In the genomic region with DNA sequence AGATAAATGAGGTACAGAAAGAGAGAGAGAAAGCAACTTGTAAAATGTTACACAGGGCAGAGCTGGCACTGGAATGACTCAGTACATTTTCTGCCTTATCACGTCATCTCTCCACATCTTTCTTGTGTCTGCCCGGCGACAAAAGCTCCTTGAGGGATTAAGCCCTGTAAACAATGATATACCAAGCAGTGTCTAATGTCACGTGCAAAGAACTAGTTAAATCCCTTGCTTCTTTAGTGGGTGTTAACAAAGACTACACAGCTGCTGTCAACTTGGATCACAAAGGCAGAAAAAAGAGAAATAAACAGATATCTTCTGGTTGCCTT, we compare ENCODE assay signal across 11 cellular contexts. TPM values are rescaled to one million over a fixed set of nuclear protein-coding genes. Genes with fewer than 3 reads are reported as not detected.
DNase-seq lines count a peak whose midpoint lies in the region; ATAC-seq, FAIRE-seq and TF ChIP-seq lines count a peak whose summit lies in the region.
"Had no signal": no experiment of that assay in that cellular context is flagged by ENCODE, and none has a peak within 500 bp of the region (broad histone marks: within the 10 kb centered on the region; RNA-seq: fewer than 3 reads in every experiment).

No MANE protein-coding gene starts in this region.

- H3K27me3 ChIP-seq in effector memory CD4-positive, alpha-beta T cell (replicated peaks; ENCODE audit: control insufficient read depth, insufficient read depth, low read length, poor library complexity, severe bottlenecking), result no peaks in the 10 kb centered on the region
- H3K27me3 ChIP-seq: vagina had no signal

- H3K36me3 Mint-ChIP-seq in activated CD8-positive, alpha-beta memory T cell treated with anti-CD3 and anti-CD28 coated beads, Interleukin-2, amount 10 ng/mL, durations not matched to agents 7 days and 5 days, result no peaks in the 10 kb centered on the region
- H3K36me3 Mint-ChIP-seq in brain, result no peaks in the 10 kb centered on the region
- H3K36me3 Mint-ChIP-seq: activated naive CD4-positive, alpha-beta T cell treated with anti-CD3 and anti-CD28 coated beads, Interleukin-2, amount 50 U/mL, for 24 hours; immature natural killer cell had no signal

- ATAC-seq in activated CD8-positive, alpha-beta memory T cell treated with anti-CD3 and anti-CD28 coated beads, Interleukin-2, amount 10 ng/mL, durations not matched to agents 7 days and 5 days, result peak; percentile 45

- CTCF ChIA-PET in activated CD8-positive, alpha-beta memory T cell treated with anti-CD3 and anti-CD28 coated beads, Interleukin-2, amount 10 ng/mL, durations not matched to agents 7 days and 5 days (lab: Charles Lee), result no interaction called here

- no peak for DNase-seq in activated CD8-positive, alpha-beta memory T cell treated with anti-CD3 and anti-CD28 coated beads, Interleukin-2, amount 10 ng/mL, durations not matched to agents 7 days and 5 days
- no peak for DNase-seq in activated CD8-positive, alpha-beta memory T cell treated with anti-CD3 and anti-CD28 coated beads for 24 hours
- peak; percentile 9 for DNase-seq in LoVo (ENCODE audit: low spot score)
- peak; percentile 64 for DNase-seq in retinal pigment epithelial cell (ENCODE audit: low read depth)
- DNase-seq in activated gamma-delta T cell treated with Interleukin-2 at 50 U/mL for 16 hours, result no peak
- no peak for DNase-seq in GM19239 (ENCODE audit: insufficient read length, low spot score)
- no peak for DNase-seq in effector memory CD4-positive, alpha-beta T cell

- no peak for FAIRE-seq in GM19239 (lab: Jason Lieb, UNC)

- H3K27ac Mint-ChIP-seq in activated CD8-positive, alpha-beta memory T cell treated with anti-CD3 and anti-CD28 coated beads, Interleukin-2, amount 10 ng/mL, durations not matched to agents 7 days and 5 days, result no peak overlapping the region
- H3K27ac Mint-ChIP-seq in brain, result peak overlapping the region; percentile 18 to 91 (median 36)
- H3K27ac Mint-ChIP-seq: activated naive CD4-positive, alpha-beta T cell treated with anti-CD3 and anti-CD28 coated beads, Interleukin-2, amount 50 U/mL, for 24 hours; immature natural killer cell had no signal

- H3K9me3 Mint-ChIP-seq in activated CD8-positive, alpha-beta memory T cell treated with anti-CD3 and anti-CD28 coated beads, Interleukin-2, amount 10 ng/mL, durations not matched to agents 7 days and 5 days (ENCODE audit: low read depth), result no peaks in the 10 kb centered on the region
- H3K9me3 Mint-ChIP-seq in brain, result no peaks in the 10 kb centered on the region
- H3K9me3 Mint-ChIP-seq: activated naive CD4-positive, alpha-beta T cell treated with anti-CD3 and anti-CD28 coated beads, Interleukin-2, amount 50 U/mL, for 24 hours; immature natural killer cell had no signal

- no peaks in the 10 kb centered on the region for H3K36me3 ChIP-seq in effector memory CD4-positive, alpha-beta T cell (ENCODE audit: control insufficient read depth, insufficient read depth, low read length)
- H3K36me3 ChIP-seq: vagina had no signal

- no peaks in the 10 kb centered on the region for H3K4me1 ChIP-seq in effector memory CD4-positive, alpha-beta T cell (ENCODE audit: control insufficient read depth, insufficient read depth, low read length, poor library complexity, severe bottlenecking)
- H3K4me1 ChIP-seq: vagina had no signal

- peaks cover 18% of the 10 kb centered on the region for H3K27me3 Mint-ChIP-seq in activated CD8-positive, alpha-beta memory T cell treated with anti-CD3 and anti-CD28 coated beads, Interleukin-2, amount 10 ng/mL, durations not matched to agents 7 days and 5 days
- no peaks in the 10 kb centered on the region for H3K27me3 Mint-ChIP-seq in brain
- H3K27me3 Mint-ChIP-seq: activated naive CD4-positive, alpha-beta T cell treated with anti-CD3 and anti-CD28 coated beads, Interleukin-2, amount 50 U/mL, for 24 hours had no signal

- H3K4me3 Mint-ChIP-seq in activated CD8-positive, alpha-beta memory T cell treated with anti-CD3 and anti-CD28 coated beads, Interleukin-2, amount 10 ng/mL, durations not matched to agents 7 days and 5 days, result no peak overlapping the region
- H3K4me3 Mint-ChIP-seq in brain, result peak overlapping the region in 2 of 5 experiments; percentile 10 to 49
- H3K4me3 Mint-ChIP-seq: activated naive CD4-positive, alpha-beta T cell treated with anti-CD3 and anti-CD28 coated beads, Interleukin-2, amount 50 U/mL, for 24 hours; immature natural killer cell had no signal

- no peaks in the 10 kb centered on the region for H3K9me3 ChIP-seq in effector memory CD4-positive, alpha-beta T cell (ENCODE audit: control insufficient read depth, low read length)
- H3K9me3 ChIP-seq: vagina had no signal

- no peak overlapping the region for H3K27ac ChIP-seq in effector memory CD4-positive, alpha-beta T cell (ENCODE audit: insufficient read depth, low read length, poor library complexity, severe bottlenecking)
- H3K27ac ChIP-seq: vagina had no signal

- no peak overlapping the region for H3K4me3 ChIP-seq in retinal pigment epithelial cell (ENCODE audit: low read length)
- H3K4me3 ChIP-seq in effector memory CD4-positive, alpha-beta T cell (ENCODE audit: insufficient read depth, low read depth, low read length, poor library complexity, severe bottlenecking), result no peak overlapping the region
- H3K4me3 ChIP-seq: vagina had no signal

- peaks cover 11% of the 10 kb centered on the region for H3K4me1 Mint-ChIP-seq in activated CD8-positive, alpha-beta memory T cell treated with anti-CD3 and anti-CD28 coated beads, Interleukin-2, amount 10 ng/mL, durations not matched to agents 7 days and 5 days
- peaks cover 39% of the 10 kb centered on the region for H3K4me1 Mint-ChIP-seq in brain

- TF ChIP-seq CTCF in brain (conservative IDR thresholded peaks at IDR 0.05) (no peak), retinal pigment epithelial cell (conservative IDR thresholded peaks at IDR 0.05; ENCODE audit: low read depth, low read length) (no peak)

RNA-seq across cellular contexts. Expression of a gene that starts 48.0 kb away (rescaled TPM):
- total RNA-seq in activated CD8-positive, alpha-beta memory T cell treated with anti-CD3 and anti-CD28 coated beads, Interleukin-2, amount 10 ng/mL, durations not matched to agents 7 days and 5 days, result 10 to 100 TPM; 55.8 to 68.2 TPM
- polyA plus RNA-seq in brain (ENCODE audit: insufficient read depth, low read depth, low replicate concordance), result 9.1 TPM

Comparison
In these comparisons a context has a peak if more than half of its experiments do, and no peak if none do; other contexts are left out.
1. DNase-seq: peak in LoVo (single experiment) and retinal pigment epithelial cell (single experiment); none in activated CD8-positive, alpha-beta memory T cell treated with anti-CD3 and anti-CD28 coated beads, Interleukin-2, amount 10 ng/mL, durations not matched to agents 7 days and 5 days (single experiment), activated CD8-positive, alpha-beta memory T cell treated with anti-CD3 and anti-CD28 coated beads for 24 hours (single experiment), activated gamma-delta T cell treated with Interleukin-2 at 50 U/mL for 16 hours (single experiment), GM19239 (single experiment) and effector memory CD4-positive, alpha-beta T cell (0 of 3).